Comparison of ENCODE assay signal across 11 cellular contexts in the genomic region with DNA sequence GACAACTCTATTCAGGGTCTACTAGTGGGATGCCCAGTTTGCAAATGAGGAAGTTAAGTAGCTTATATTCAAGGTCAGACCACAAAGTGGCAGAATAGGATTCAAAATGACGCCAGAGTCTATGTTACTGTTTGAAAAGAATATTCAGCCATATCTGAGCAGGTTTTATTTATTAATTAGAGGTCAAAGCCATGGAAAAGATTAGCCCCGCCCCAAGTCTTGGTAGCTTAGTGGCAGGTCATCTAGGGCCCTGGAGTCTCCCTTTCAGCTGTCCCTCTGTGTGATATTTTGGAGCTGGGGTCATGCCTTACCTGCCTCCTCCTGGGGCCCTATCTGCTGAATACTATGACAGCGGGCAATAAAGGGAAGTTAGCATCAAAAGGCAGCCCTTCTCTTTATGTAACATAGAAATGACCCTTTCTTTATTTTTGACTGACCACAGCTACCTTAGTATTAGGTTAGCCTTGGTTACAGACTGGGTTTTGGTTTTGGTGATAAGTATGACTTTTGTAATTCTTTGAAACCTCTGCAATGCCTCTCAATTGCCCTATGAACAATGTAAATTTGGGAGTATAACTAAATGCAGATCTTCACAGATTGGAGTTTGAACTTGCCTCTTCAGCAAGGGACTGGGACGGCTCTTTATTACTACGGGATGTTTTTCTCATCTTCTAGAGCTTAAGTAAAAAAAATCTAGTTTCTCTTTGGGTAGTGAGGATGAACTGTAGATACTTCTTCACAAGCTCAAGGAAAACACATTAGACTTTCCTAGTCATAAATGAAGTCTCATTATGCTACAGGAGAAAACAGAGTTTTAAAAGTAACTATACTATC.
A peak's percentile ranks its signal among the peaks of the same experiment; 100 is the strongest.
DNase-seq lines count a peak whose midpoint lies in the region; ATAC-seq and TF ChIP-seq lines count a peak whose summit lies in the region.
"Had no signal": no experiment of that assay in that cellular context is flagged by ENCODE, and none has a peak within 500 bp of the region (broad histone marks: within the 10 kb centered on the region; RNA-seq: fewer than 3 reads in every experiment).

No MANE protein-coding gene starts in this region.

- peak; percentile 92 for DNase-seq in NB4 (ENCODE audit: low read depth)
- no peak for DNase-seq in fibroblast of lung (ENCODE audit: low read depth in 2 of 2)
- DNase-seq in NCI-H748 treated with DMSO at 0.1 percent for 48 hours (lab: John Stamatoyannopoulos, UW): no peak
- no peak for DNase-seq in DMS 273 treated with DMSO at 0.1 percent for 48 hours (lab: John Stamatoyannopoulos, UW)
- DNase-seq in occipital lobe (lab: John Stamatoyannopoulos, UW): no peak
- DNase-seq in NCI-H1048 (lab: John Stamatoyannopoulos, UW): no peak
- DNase-seq: GOT3, upper lobe of left lung had no signal

- H3K9me3 ChIP-seq in fibroblast of lung (ENCODE audit: control insufficient read depth, insufficient read depth, low read depth, low read length): no peaks in the 10 kb centered on the region
- H3K9me3 ChIP-seq: upper lobe of left lung had no signal

- peak; percentile 35 for ATAC-seq in GM18502 (IDR thresholded peaks at IDR 0.05; ENCODE audit: poor library complexity, unreplicated experiment)
- peak; percentile 29 for ATAC-seq in GM21825 (IDR thresholded peaks at IDR 0.05; ENCODE audit: unreplicated experiment)

- no peak for TF ChIP-seq CTCF in NB4 (IDR thresholded peaks at IDR 0.05; ENCODE audit: low read depth, low read length)
- TF ChIP-seq CTCF in fibroblast of lung (conservative IDR thresholded peaks at IDR 0.05 in 1 of 2, IDR thresholded peaks at IDR 0.05 in 1 of 2; ENCODE audit: low read depth in 1 of 2, low read length in 2 of 2): no peak

- no peaks in the 10 kb centered on the region for H3K27me3 ChIP-seq in fibroblast of lung (ENCODE audit: control insufficient read depth, insufficient read depth, low read length)
- H3K27me3 ChIP-seq: upper lobe of left lung had no signal

- H2AFZ ChIP-seq in fibroblast of lung (ENCODE audit: low read length): peak overlapping the region; percentile 23
- H2AFZ ChIP-seq: parathyroid adenoma had no signal

- H3K27ac ChIP-seq in fibroblast of lung (ENCODE audit: insufficient read depth, low read length): no peak overlapping the region
- H3K27ac ChIP-seq: parathyroid adenoma had no signal

- H3K4me2 ChIP-seq in fibroblast of lung (ENCODE audit: extremely low read depth, insufficient read depth, low read length): no peak overlapping the region

- H3K4me3 ChIP-seq in NB4 (ENCODE audit: low read depth, low read length) (peak overlapping the region; percentile 4), fibroblast of lung (replicated peaks in 1 of 4; ENCODE audit: control extremely low read depth in 1 of 4, insufficient read depth in 1 of 4, low read depth in 3 of 4, low read length in 4 of 4) (no peak overlapping the region)
- H3K4me3 ChIP-seq: upper lobe of left lung had no signal

- no peaks in the 10 kb centered on the region for H3K36me3 ChIP-seq in fibroblast of lung (ENCODE audit: control insufficient read depth, insufficient read depth, low read length)
- H3K36me3 ChIP-seq: upper lobe of left lung had no signal

- H3K9ac ChIP-seq in fibroblast of lung (ENCODE audit: insufficient read depth, low read length): no peak overlapping the region
- H3K9ac ChIP-seq: parathyroid adenoma had no signal

- TF ChIP-seq POLR2A in NB4 (IDR thresholded peaks at IDR 0.05; ENCODE audit: extremely low read depth, insufficient read length): no peak

- H3K4me1 ChIP-seq in fibroblast of lung (ENCODE audit: control insufficient read depth, extremely low read depth, insufficient read depth, low read length): no peaks in the 10 kb centered on the region
- H3K4me1 ChIP-seq: parathyroid adenoma had no signal

- no peaks in the 10 kb centered on the region for H4K20me1 ChIP-seq in fibroblast of lung (ENCODE audit: control insufficient read depth, extremely low read depth, insufficient read depth, low read length)

- H3K79me2 ChIP-seq in fibroblast of lung (ENCODE audit: control insufficient read depth, insufficient read depth, low read length): no peaks in the 10 kb centered on the region
- H3K79me2 ChIP-seq: parathyroid adenoma had no signal
